7 cellular contexts compared by ENCODE assay signal in the genomic region with DNA sequence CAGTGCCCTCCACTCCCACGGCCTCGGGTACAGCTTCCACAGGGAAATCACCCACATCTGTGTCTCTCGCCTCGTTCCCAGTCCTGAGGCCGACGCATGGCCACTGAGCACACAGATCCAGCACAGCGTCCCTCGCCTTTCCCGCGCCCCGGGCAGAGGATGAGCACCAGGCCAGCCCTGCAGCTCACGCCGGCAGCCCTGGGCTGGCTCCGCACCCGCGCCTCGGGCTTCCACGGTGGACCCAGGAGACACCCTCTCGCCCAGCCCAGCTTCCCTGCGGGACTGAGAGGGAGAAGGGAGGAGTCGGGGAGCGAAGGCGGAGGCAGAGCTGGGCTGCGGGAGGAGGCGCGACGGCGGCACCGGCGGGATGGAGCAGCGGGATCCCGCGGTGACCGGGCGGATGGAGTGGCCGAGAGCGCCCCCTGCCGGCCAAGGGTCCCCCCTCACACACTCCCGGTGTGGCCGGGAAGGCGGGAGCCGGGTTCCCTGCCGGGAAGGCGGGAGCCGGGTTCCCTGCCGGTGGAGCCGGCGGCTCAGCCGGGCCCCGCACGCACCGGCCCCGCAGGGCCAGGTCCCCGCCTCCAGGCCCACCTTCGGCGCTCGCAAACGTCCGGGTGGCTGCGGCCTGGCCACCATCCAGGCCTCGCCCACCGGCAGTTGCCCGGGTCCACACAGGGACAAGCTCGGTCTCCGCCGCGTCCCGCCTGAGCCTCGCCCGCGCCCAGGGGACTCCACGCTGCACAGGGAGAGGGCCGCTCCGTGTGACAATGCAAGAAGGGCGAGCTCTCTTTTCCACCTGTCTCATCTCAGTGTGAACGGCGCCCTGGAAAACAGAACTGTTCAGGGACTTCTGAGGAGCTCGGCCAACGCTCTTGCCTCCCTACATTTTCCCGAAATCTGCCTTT.
A peak's percentile ranks its signal among the peaks of the same experiment; 100 is the strongest.
DNase-seq lines count a peak whose midpoint lies in the region; ATAC-seq and TF ChIP-seq lines count a peak whose summit lies in the region.

No MANE protein-coding gene starts in this region.

- DNase-seq in NCI-H1694 treated with DMSO at 0.1 percent for 48 hours (lab: John Stamatoyannopoulos, UW): peak; percentile 66
- peak; percentile 67 for DNase-seq in activated B cell treated with CpG ODN at 0.5 μM for 24 hours
- DNase-seq in cardiac fibroblast (ENCODE audit: low read depth in 2 of 2): peak; percentile 72 to 80
- DNase-seq in inferior parietal cortex (ENCODE audit: extremely low spot score): peak; percentile 81
- peak; percentile 67 for DNase-seq in smooth muscle cell of the brain vasculature (ENCODE audit: low read depth, low spot score)

- H3K9me3 Mint-ChIP-seq in activated B cell treated with CpG ODN at 0.5 μM for 24 hours: no peaks in the 10 kb centered on the region

- no peaks in the 10 kb centered on the region for H3K36me3 Mint-ChIP-seq in activated B cell treated with CpG ODN at 0.5 μM for 24 hours (ENCODE audit: low read depth)

- peaks cover 16% of the 10 kb centered on the region for H3K4me1 Mint-ChIP-seq in activated B cell treated with CpG ODN at 0.5 μM for 24 hours

- intact Hi-C loops in activated B cell treated with CpG ODN at 0.5 μM for 24 hours (cut with micrococcal nuclease): loop anchor here (1.0 to 10.0 kb wide), 5 partner anchors 110 to 481 kb away; partner anchors contain the start of gene LANCL2

- H3K27me3 Mint-ChIP-seq in activated B cell treated with CpG ODN at 0.5 μM for 24 hours: peaks cover 45% of the 10 kb centered on the region

- peak; percentile 82 for ATAC-seq in GM18502 (IDR thresholded peaks at IDR 0.05; ENCODE audit: poor library complexity, unreplicated experiment)
- ATAC-seq in HG02870 (IDR thresholded peaks at IDR 0.05; ENCODE audit: unreplicated experiment): peak; percentile 68
- ATAC-seq in activated B cell treated with CpG ODN at 0.5 μM for 24 hours (ENCODE audit: low read depth): peak; percentile 63

- CTCF ChIA-PET in activated B cell treated with CpG ODN at 0.5 μM for 24 hours (lab: Charles Lee): interaction anchor here (0.8 to 4.0 kb wide), 21 partner anchors 8 to 496 kb away, joined by 3 to 129 read pairs (median 3); partner anchors contain the start of gene SEC61G

- H3K4me3 ChIP-seq in cardiac fibroblast (replicated peaks in 1 of 2; ENCODE audit: low read depth in 2 of 2, low read length in 2 of 2): peak overlapping the region; percentile 58 to 61

- POLR2A ChIA-PET in activated B cell treated with CpG ODN at 0.5 μM for 24 hours (lab: Charles Lee): interaction anchor here (1.2 to 1.7 kb wide), 2 partner anchors 111 to 496 kb away, joined by 5 to 9 read pairs; partner anchors contain the start of gene SEC61G

- H3K4me3 Mint-ChIP-seq in activated B cell treated with CpG ODN at 0.5 μM for 24 hours: peak overlapping the region; percentile 88

- TF ChIP-seq CTCF in activated B cell treated with CpG ODN at 0.5 μM for 24 hours (IDR thresholded peaks at IDR 0.05) (no peak), cardiac fibroblast (IDR thresholded peaks at IDR 0.05; ENCODE audit: low read depth, low read length) (peak; percentile 58)

- no peak overlapping the region for H3K27ac Mint-ChIP-seq in activated B cell treated with CpG ODN at 0.5 μM for 24 hours

Comparison
In these comparisons a context has a peak if more than half of its experiments do, and no peak if none do; other contexts are left out.
1. Peak in every context shown above with its lines: DNase-seq, ATAC-seq and H3K4me3 ChIP-seq.